Comparison of ENCODE assay signal across 7 cellular contexts in genomic region chr22:44329179-44329796, GRCh38. TPM values are rescaled to one million over a fixed set of nuclear protein-coding genes. Genes with fewer than 3 reads are reported as not detected.
DNase-seq lines count a peak whose midpoint lies in the region; ATAC-seq, FAIRE-seq and TF ChIP-seq lines count a peak whose summit lies in the region.

No MANE protein-coding gene starts in this region.

- no peak overlapping the region for H2AFZ ChIP-seq in neural progenitor cell (replicated peaks)

- ATAC-seq in GM18909 (IDR thresholded peaks at IDR 0.05; ENCODE audit: poor library complexity, unreplicated experiment) (peak; percentile 81), HG02610 (IDR thresholded peaks at IDR 0.05; ENCODE audit: unreplicated experiment) (peak; percentile 54)

- peak; percentile 24 for DNase-seq in RCC 7860 (ENCODE audit: low spot score)
- no peak for DNase-seq in neural progenitor cell (ENCODE audit: low spot score)
- no peak for DNase-seq in NCI-H345 (lab: John Stamatoyannopoulos, UW)
- no peak for DNase-seq in H7
- no peak for DNase-seq in DMS 273 (lab: John Stamatoyannopoulos, UW; ENCODE audit: unreplicated experiment)

- H3K4me1 Mint-ChIP-seq in neural progenitor cell: peaks cover 44% of the 10 kb centered on the region

- no peaks in the 10 kb centered on the region for H3K36me3 Mint-ChIP-seq in neural progenitor cell

- H4K20me1 ChIP-seq in neural progenitor cell (ENCODE audit: low read depth): peaks cover 12% of the 10 kb centered on the region

- peak; percentile 8 for TF ChIP-seq CTCF in neural progenitor cell (IDR thresholded peaks at IDR 0.05)

- H3K9ac ChIP-seq in neural progenitor cell: no peak overlapping the region

- H3K4me3 ChIP-seq in neural progenitor cell: no peak overlapping the region
- H3K4me3 ChIP-seq in H7 (ENCODE audit: insufficient read depth, low read depth, low read length): no peak overlapping the region

- H3K36me3 ChIP-seq in neural progenitor cell: no peaks in the 10 kb centered on the region
- H3K36me3 ChIP-seq in H7 (replicated peaks; ENCODE audit: control insufficient read depth, insufficient read depth, low read length): no peaks in the 10 kb centered on the region

- H3K4me1 ChIP-seq in neural progenitor cell: peaks cover 37% of the 10 kb centered on the region

- no peaks in the 10 kb centered on the region for H3K9me3 ChIP-seq in neural progenitor cell (ENCODE audit: low read depth)

- H3F3A ChIP-seq in neural progenitor cell (ENCODE audit: low read depth): peaks cover 13% of the 10 kb centered on the region

- peaks cover 35% of the 10 kb centered on the region for H3K27me3 Mint-ChIP-seq in neural progenitor cell (ENCODE audit: insufficient read depth, low read depth)

- H3K27me3 ChIP-seq in neural progenitor cell: peaks cover 56% of the 10 kb centered on the region
- H3K27me3 ChIP-seq in H7 (ENCODE audit: control insufficient read depth, insufficient read depth, low read length): peaks cover 31% of the 10 kb centered on the region

- FAIRE-seq in RCC 7860 (lab: Jason Lieb, UNC): no peak

- peak overlapping the region; percentile 67 for H3K4me3 Mint-ChIP-seq in neural progenitor cell

- no peak overlapping the region for H3K27ac Mint-ChIP-seq in neural progenitor cell

- no peak overlapping the region for H3K4me2 ChIP-seq in neural progenitor cell

- H3K9me3 Mint-ChIP-seq in neural progenitor cell: no peaks in the 10 kb centered on the region

- no peak overlapping the region for H3K27ac ChIP-seq in neural progenitor cell

- no peaks in the 10 kb centered on the region for H3K79me2 ChIP-seq in neural progenitor cell (ENCODE audit: low read depth)

RNA-seq across cellular contexts. Expression of gene SHISAL1, which starts 16.5 kb away (rescaled TPM):
- 4.4 and 5.7 TPM in 2 replicates for total RNA-seq in neural progenitor cell (ENCODE audit: low replicate concordance)
- total RNA-seq in H7 (2014; rRNA removed; shearing (Covaris generic)): 1.3 and 2.9 TPM in 2 replicates
